In the genomic region with DNA sequence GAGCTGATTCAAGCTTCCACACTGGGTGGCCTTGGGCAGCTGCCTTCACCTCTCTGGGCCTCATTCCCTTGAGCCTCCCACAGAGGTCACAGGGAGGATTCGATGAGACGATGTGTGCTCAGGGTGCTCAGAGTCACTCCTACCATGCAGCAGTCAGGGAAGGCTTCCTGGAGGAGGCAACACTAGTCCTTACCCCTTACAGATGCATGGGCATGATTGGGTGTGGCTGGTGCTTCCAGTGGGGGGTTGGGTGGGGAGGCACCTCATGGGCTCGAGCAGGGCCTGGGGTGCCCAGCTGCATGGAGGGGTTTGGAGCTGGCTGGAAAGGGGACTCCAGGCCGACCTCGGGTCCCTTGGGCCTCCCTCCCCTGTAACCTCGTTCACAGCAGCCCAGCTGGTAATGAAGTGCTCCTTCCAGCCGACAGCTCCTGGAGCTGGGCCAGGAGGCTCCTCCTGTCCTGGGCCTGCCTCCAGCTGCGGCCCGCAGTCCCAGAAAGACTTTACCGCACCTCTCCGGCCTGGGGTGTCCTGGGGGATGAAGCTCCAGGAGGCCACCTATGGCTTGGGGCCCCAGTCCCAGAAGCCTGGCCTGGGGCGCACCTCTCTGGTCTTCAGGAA, we compare ENCODE assay signal across 9 cellular contexts. TPM values are rescaled to one million over a fixed set of nuclear protein-coding genes. Genes with fewer than 3 reads are reported as not detected.
DNase-seq lines count a peak whose midpoint lies in the region; ATAC-seq and TF ChIP-seq lines count a peak whose summit lies in the region.
"Not testable (repeated sequence)": the region's sequence is repeated elsewhere in the genome, so short reads cannot be mapped to it uniquely, and the experiment has no call there.
"Had no signal": no experiment of that assay in that cellular context is flagged by ENCODE, and none has a peak within 500 bp of the region (broad histone marks: within the 10 kb centered on the region; RNA-seq: fewer than 3 reads in every experiment).

No MANE protein-coding gene starts in this region.

- peak; percentile 62 for DNase-seq in D341Med (ENCODE audit: low spot score)
- DNase-seq in NCI-H1436 (lab: John Stamatoyannopoulos, UW), result peak; percentile 9
- DNase-seq in NCI-H446 treated with DMSO at 0.1 percent for 48 hours (lab: John Stamatoyannopoulos, UW), result peak; percentile 24
- peak in 4 of 7 donors; percentile 47 to 72 (median 54) for DNase-seq in adrenal gland
- DNase-seq in fibroblast of lung (ENCODE audit: low read depth in 2 of 2), result peak; percentile 11 to 59
- DNase-seq in left ventricle myocardium inferior, result peak; percentile 33
- peak; percentile 55 to 74 (median 69) for DNase-seq in ovary
- DNase-seq in upper lobe of left lung, result peak; percentile 33 to 73

- not testable (repeated sequence) for TF ChIP-seq CTCF in adrenal gland (IDR thresholded peaks at IDR 0.05); fibroblast of lung (conservative IDR thresholded peaks at IDR 0.05 in 1 of 2, IDR thresholded peaks at IDR 0.05 in 1 of 2; ENCODE audit: low read depth in 1 of 2, low read length in 2 of 2); left ventricle myocardium inferior (IDR thresholded peaks at IDR 0.05; ENCODE audit: borderline replicate concordance); ovary (IDR thresholded peaks at IDR 0.05); upper lobe of left lung (IDR thresholded peaks at IDR 0.05)

- ATAC-seq in upper lobe of left lung (ENCODE audit: low FRiP score in 2 of 2), result peak; percentile 35 to 65

- not testable (repeated sequence) for H2AFZ ChIP-seq in fibroblast of lung (ENCODE audit: low read length)

- not testable (repeated sequence) for H3K27me3 ChIP-seq in adrenal gland; fibroblast of lung (ENCODE audit: control insufficient read depth, insufficient read depth, low read length); ovary; upper lobe of left lung
- H3K27me3 ChIP-seq in left ventricle myocardium inferior (ENCODE audit: low read depth), result peaks cover 18% of the 10 kb centered on the region

- intact Hi-C loops in adrenal gland (cut with DNase I); left ventricle myocardium inferior (cut with micrococcal nuclease); ovary (cut with DNase I): not testable (repeated sequence)

- TF ChIP-seq EP300 in ovary (IDR thresholded peaks at IDR 0.05); upper lobe of left lung (IDR thresholded peaks at IDR 0.05): not testable (repeated sequence)

- WGBS in adrenal gland, 4 donors, result 3 to 35% (median 28%) methylated on average over 7 to 12 of the region's 12 CpGs; no CpG with 5 or more reads in 1 of the 4 donors
- WGBS in ovary, 3 donors, result 5 to 22% (median 6%) methylated on average over 7 to 11 of the region's 12 CpGs
- 51% methylated on average over 5 of the region's 12 CpGs; no CpG with 5 or more reads in 1 of the 2 donors for WGBS in upper lobe of left lung, 2 donors

- not testable (repeated sequence) for H4K20me1 ChIP-seq in fibroblast of lung (ENCODE audit: control insufficient read depth, extremely low read depth, insufficient read depth, low read length)

- not testable (repeated sequence) for TF ChIP-seq POLR2A in adrenal gland (IDR thresholded peaks at IDR 0.05); ovary (IDR thresholded peaks at IDR 0.05); upper lobe of left lung (IDR thresholded peaks at IDR 0.05)

- H3K4me1 ChIP-seq in adrenal gland (replicated peaks in 1 of 2); fibroblast of lung (ENCODE audit: control insufficient read depth, extremely low read depth, insufficient read depth, low read length); left ventricle myocardium inferior; upper lobe of left lung: not testable (repeated sequence)
- H3K4me1 ChIP-seq in ovary (ENCODE audit: insufficient read depth), result peaks cover 10% of the 10 kb centered on the region

- H3K36me3 ChIP-seq in adrenal gland (replicated peaks in 1 of 2); fibroblast of lung (ENCODE audit: control insufficient read depth, insufficient read depth, low read length); left ventricle myocardium inferior; ovary; upper lobe of left lung: not testable (repeated sequence)

- H3K27ac ChIP-seq in adrenal gland, result peak overlapping the region in 2 of 5 donors; percentile 17 to 55
- not testable (repeated sequence) for H3K27ac ChIP-seq in fibroblast of lung (ENCODE audit: insufficient read depth, low read length); left ventricle myocardium inferior (replicated peaks); ovary; upper lobe of left lung

- H3K9ac ChIP-seq in fibroblast of lung (ENCODE audit: insufficient read depth, low read length), result not testable (repeated sequence)

- H3K4me2 ChIP-seq in fibroblast of lung (ENCODE audit: extremely low read depth, insufficient read depth, low read length), result not testable (repeated sequence)

- not testable (repeated sequence) for H3K9me3 ChIP-seq in adrenal gland (replicated peaks in 1 of 3); fibroblast of lung (ENCODE audit: control insufficient read depth, insufficient read depth, low read depth, low read length); left ventricle myocardium inferior (replicated peaks); ovary; upper lobe of left lung

- H3K4me3 ChIP-seq in adrenal gland; fibroblast of lung (replicated peaks in 1 of 4; ENCODE audit: control extremely low read depth in 1 of 4, insufficient read depth in 1 of 4, low read depth in 3 of 4, low read length in 4 of 4); left ventricle myocardium inferior; ovary; upper lobe of left lung: not testable (repeated sequence)

- H3K79me2 ChIP-seq in fibroblast of lung (ENCODE audit: control insufficient read depth, insufficient read depth, low read length), result not testable (repeated sequence)

RNA-seq across cellular contexts. Expression of gene SLC29A4, which starts 7.7 kb away (rescaled TPM):
- total RNA-seq in adrenal gland (10 to 100 TPM in 2 of 8 donors, 1 to 10 TPM in 4, under 1 TPM in 2; 0.69 to 21.6 (median 2.3) TPM), fibroblast of lung (5.1 and 6.4 TPM in 2 replicates), left ventricle myocardium inferior (3.7 TPM), ovary (1 to 10 TPM; 1.1 to 9.9 (median 2.2) TPM), upper lobe of left lung (10 to 100 TPM in 1 of 6 donors, 1 to 10 TPM in 3, under 1 TPM in 2; 0.39 to 10.5 (median 1.4) TPM)
- polyA plus RNA-seq in adrenal gland (10 to 100 TPM in 2 of 3 donors, 1 to 10 TPM in 1; 4.3 to 22.0 (median 16.6) TPM), fibroblast of lung (1.0 and 1.8 TPM in 2 replicates), ovary (1 to 10 TPM; 2.1 to 2.9 TPM)
- polyA plus RNA-seq in fibroblast of lung (2012), result 2.9 and 6.2 TPM in 2 replicates
- 8.1 and 25.6 TPM in 2 replicates for polyA minus RNA-seq in fibroblast of lung (ENCODE audit: low replicate concordance)
- polyA plus RNA-seq: IgD-negative memory B cell had no signal

Comparison
In these comparisons a context has a peak if more than half of its experiments do, and no peak if none do; other contexts are left out.
1. DNase-seq: peak in every context shown above with its lines; median percentile 69 in ovary; 62 in D341Med; 54 in adrenal gland; 53 in upper lobe of left lung; 35 in fibroblast of lung; 33 in left ventricle myocardium inferior; 24 in NCI-H446 treated with DMSO at 0.1 percent for 48 hours; 9 in NCI-H1436.